8 cellular contexts compared by ENCODE assay signal in genomic region chr5:56900858-56901578, GRCh38. TPM values are rescaled to one million over a fixed set of nuclear protein-coding genes. Genes with fewer than 3 reads are reported as not detected.
A peak's percentile ranks its signal among the peaks of the same experiment; 100 is the strongest.
DNase-seq lines count a peak whose midpoint lies in the region; ATAC-seq, FAIRE-seq and TF ChIP-seq lines count a peak whose summit lies in the region.

No MANE protein-coding gene starts in this region.

- H3K36me3 ChIP-seq in adrenal gland (replicated peaks in 1 of 2) (no peaks in the 10 kb centered on the region), smooth muscle cell (ENCODE audit: low read depth) (no peaks in the 10 kb centered on the region)

- H3K9ac ChIP-seq in smooth muscle cell (ENCODE audit: low read depth), result no peak overlapping the region

- H3K27ac ChIP-seq in adrenal gland (no peak overlapping the region), smooth muscle cell (ENCODE audit: low read depth) (no peak overlapping the region)

- TF ChIP-seq CTCF in adrenal gland (IDR thresholded peaks at IDR 0.05) (peak; percentile 51 to 83 (median 78)), smooth muscle cell (IDR thresholded peaks at IDR 0.05; ENCODE audit: borderline replicate concordance, insufficient read depth, poor library complexity, severe bottlenecking) (peak; percentile 75)

- H4K20me1 ChIP-seq in smooth muscle cell (ENCODE audit: low read depth), result no peaks in the 10 kb centered on the region

- peak overlapping the region; percentile 61 for H3K4me2 ChIP-seq in smooth muscle cell

- DNase-seq in DMS153 (lab: John Stamatoyannopoulos, UW), result peak; percentile 3
- no peak for DNase-seq in DMS153 treated with DMSO at 0.1 percent for 48 hours (lab: John Stamatoyannopoulos, UW; ENCODE audit: unreplicated experiment)
- no peak for DNase-seq in GM19239 (ENCODE audit: insufficient read length, low spot score)
- DNase-seq in NCI-H69 (lab: John Stamatoyannopoulos, UW), result peak; percentile 63
- DNase-seq in adrenal gland, result peak in 4 of 7 donors; percentile 20 to 47 (median 41)
- DNase-seq in hepatic stellate cell (ENCODE audit: low spot score), result peak; percentile 12
- no peak for DNase-seq in smooth muscle cell (lab: John Stamatoyannopoulos, UW; ENCODE audit: unreplicated experiment)

- H3F3A ChIP-seq in smooth muscle cell (ENCODE audit: low read depth), result peaks cover 3% of the 10 kb centered on the region

- H3K79me2 ChIP-seq in smooth muscle cell (ENCODE audit: low read depth), result no peaks in the 10 kb centered on the region

- intact Hi-C loops in adrenal gland (cut with DNase I), result loop anchor here (5.0 to 10.0 kb wide), 3 partner anchors 324 to 376 kb away; no protein-coding TSS in a partner anchor

- peaks cover 0 to 3% of the 10 kb centered on the region in 2 donors for H3K4me1 ChIP-seq in adrenal gland (replicated peaks in 1 of 2)
- H3K4me1 ChIP-seq in smooth muscle cell (ENCODE audit: low read depth), result no peaks in the 10 kb centered on the region

- H3K4me3 ChIP-seq in adrenal gland (no peak overlapping the region), smooth muscle cell (no peak overlapping the region)

- peak; percentile 92 for FAIRE-seq in GM19239 (lab: Jason Lieb, UNC)

- no peak for ATAC-seq in HG03354 (IDR thresholded peaks at IDR 0.05; ENCODE audit: poor library complexity, severe bottlenecking, unreplicated experiment)

- no peaks in the 10 kb centered on the region for H3K27me3 ChIP-seq in adrenal gland
- no peaks in the 10 kb centered on the region for H3K27me3 ChIP-seq in smooth muscle cell (ENCODE audit: low read depth)

- H2AFZ ChIP-seq in smooth muscle cell (ENCODE audit: low read depth), result no peak overlapping the region

- no peaks in the 10 kb centered on the region for H3K9me3 ChIP-seq in adrenal gland (replicated peaks in 1 of 3)
- no peaks in the 10 kb centered on the region for H3K9me3 ChIP-seq in smooth muscle cell (replicated peaks; ENCODE audit: low read depth)

- WGBS in adrenal gland, 4 donors, result 32 to 36% (median 34%) methylated on average over 3 of the region's 3 CpGs
- WGBS in smooth muscle cell (ENCODE audit: low lambda C conversion rate), result 40% methylated on average over 3 of the region's 3 CpGs

- TF ChIP-seq POLR2A in adrenal gland (IDR thresholded peaks at IDR 0.05), result no peak

RNA-seq across cellular contexts. Expression of gene SETD9, which starts 8.4 kb away (rescaled TPM):
- total RNA-seq in adrenal gland (10 to 100 TPM in 4 of 8 donors, 1 to 10 TPM in 3, not detected in 1; 3.5 to 21.0 (median 10.1) TPM), smooth muscle cell (18.5 and 19.8 TPM in 2 replicates)
- polyA plus RNA-seq in adrenal gland (10 to 100 TPM in 1 of 3 donors, 1 to 10 TPM in 2; 4.2 to 11.6 (median 8.2) TPM), smooth muscle cell (8.6 and 11.4 TPM in 2 replicates)

RNA-seq across cellular contexts. Expression of gene MIER3, which starts 50.9 kb away (rescaled TPM):
- total RNA-seq in adrenal gland, result 10 to 100 TPM; 11.2 to 24.5 (median 19.5) TPM
- 10 to 100 TPM in 1 of 3 donors, 1 to 10 TPM in 2; 5.1 to 16.4 (median 7.8) TPM for polyA plus RNA-seq in adrenal gland
- total RNA-seq in smooth muscle cell, result 23.4 and 24.5 TPM in 2 replicates
- 4.1 and 5.5 TPM in 2 replicates for polyA plus RNA-seq in smooth muscle cell

Comparison
In these comparisons a context has a peak if more than half of its experiments do, and no peak if none do; other contexts are left out.
1. DNase-seq: peak in DMS153 (single experiment), NCI-H69 (single experiment), adrenal gland (4 of 7) and hepatic stellate cell (single experiment); none in DMS153 treated with DMSO at 0.1 percent for 48 hours (single experiment), GM19239 (single experiment) and smooth muscle cell (single experiment).